In genomic region chr7:76071316-76072242, GRCh38 we compare ENCODE assay signal across 14 cellular contexts. TPM values are rescaled to one million over a fixed set of nuclear protein-coding genes. Genes with fewer than 3 reads are reported as not detected.
DNase-seq lines count a peak whose midpoint lies in the region; TF ChIP-seq lines count a peak whose summit lies in the region.
"Had no signal": no experiment of that assay in that cellular context is flagged by ENCODE, and none has a peak within 500 bp of the region (broad histone marks: within the 10 kb centered on the region; RNA-seq: fewer than 3 reads in every experiment).

No MANE protein-coding gene starts in this region.

- H3K36me3 ChIP-seq in mesodermal cell (ENCODE audit: control insufficient read depth, insufficient read depth, low read length) (peaks cover 10% of the 10 kb centered on the region), stomach smooth muscle (ENCODE audit: control insufficient read depth in 2 of 2, insufficient read depth in 2 of 2, low read length in 2 of 2) (peaks cover 7 to 11% of the 10 kb centered on the region in 2 donors)

- WGBS in mesodermal cell (ENCODE audit: insufficient coverage in 2 of 2), 2 experiments: 88 to 89% methylated on average over 42 to 47 of the region's 47 CpGs
- WGBS in lower leg skin, 2 donors: 70 to 76% methylated on average over 44 to 47 of the region's 47 CpGs

- H3K9ac ChIP-seq in stomach smooth muscle (ENCODE audit: low read length in 2 of 2): peak overlapping the region; percentile 52 to 72

- H3K27ac ChIP-seq in mesodermal cell (ENCODE audit: low read depth, low read length, severe bottlenecking): peak overlapping the region; percentile 23
- H3K27ac ChIP-seq in stomach smooth muscle (ENCODE audit: low read length): peak overlapping the region; percentile 90

- no peak overlapping the region for H3K4me3 ChIP-seq in fibroblast of pulmonary artery (replicated peaks; ENCODE audit: low read depth, low read length)
- no peak overlapping the region for H3K4me3 ChIP-seq in mesodermal cell (ENCODE audit: extremely low read depth, insufficient read depth, low read length, poor library complexity, severe bottlenecking)
- H3K4me3 ChIP-seq in stomach smooth muscle (ENCODE audit: low read length in 2 of 2): no peak overlapping the region
- H3K4me3 ChIP-seq in lower leg skin (ENCODE audit: low read depth, poor library complexity, severe bottlenecking): no peak overlapping the region

- intact Hi-C loops in lower leg skin (cut with DNase I; ENCODE audit: low total_unique reads): no loop called here

- DNase-seq in SK-N-DZ (ENCODE audit: low spot score): peak; percentile 23
- peak; percentile 34 for DNase-seq in fibroblast of pulmonary artery (ENCODE audit: low read depth)
- no peak for DNase-seq in lower leg skin (ENCODE audit: low spot score in 2 of 2)
- DNase-seq in NOMO-1 treated with dmso at 0.1 percent for 144 hours (lab: John Stamatoyannopoulos, UW; ENCODE audit: unreplicated experiment): no peak
- DNase-seq in GF-D8 (lab: John Stamatoyannopoulos, UW): no peak
- DNase-seq: activated CD8-positive, alpha-beta memory T cell treated with anti-CD3 and anti-CD28 coated beads, Interleukin-2, amount 50 U/mL, for 48 hours; activated naive CD4-positive, alpha-beta T cell treated with anti-CD3 and anti-CD28 coated beads, Interleukin-2, amount 50 U/mL, for 16 hours; CD4-positive, CD25-positive, alpha-beta regulatory T cell; EL; hippocampal formation; mammary epithelial cell; SW 1271 had no signal

- TF ChIP-seq CTCF in fibroblast of pulmonary artery (IDR thresholded peaks at IDR 0.05; ENCODE audit: low read length, missing control alignments) (no peak), lower leg skin (IDR thresholded peaks at IDR 0.05) (no peak)

- no peaks in the 10 kb centered on the region for H3K9me3 ChIP-seq in mesodermal cell (ENCODE audit: control insufficient read depth, low read length)
- no peaks in the 10 kb centered on the region for H3K9me3 ChIP-seq in stomach smooth muscle (ENCODE audit: control insufficient read depth in 2 of 2, low read length in 2 of 2)

- no peaks in the 10 kb centered on the region for H3K27me3 ChIP-seq in stomach smooth muscle (ENCODE audit: control insufficient read depth in 1 of 2, insufficient read depth in 2 of 2, low read length in 2 of 2)

- TF ChIP-seq POLR2A in lower leg skin (IDR thresholded peaks at IDR 0.05): no peak

- H3K4me1 ChIP-seq in mesodermal cell (ENCODE audit: control insufficient read depth, insufficient read depth, low read length, poor library complexity, severe bottlenecking) (no peaks in the 10 kb centered on the region), stomach smooth muscle (ENCODE audit: control insufficient read depth, insufficient read depth, low read length) (peaks cover 26% of the 10 kb centered on the region)

RNA-seq across cellular contexts. Expression of gene MDH2, which starts 23.7 kb away (rescaled TPM):
- 87.2 and 104 TPM in 2 replicates for polyA plus RNA-seq in SK-N-DZ (2014; cell fraction: cytosol; rRNA removed)
- polyA plus RNA-seq in SK-N-DZ (2014; cell fraction: nucleus; rRNA removed): 57.5 and 74.9 TPM in 2 replicates
- polyA plus RNA-seq in mesodermal cell (2013, experiment 1 of 2): 190 TPM
- 146 TPM for polyA plus RNA-seq in mesodermal cell (2013, experiment 2 of 2)
- total RNA-seq in lower leg skin: 100 to 1,000 TPM in 3 of 4 donors, 10 to 100 TPM in 1; 89.3 to 121 (median 110) TPM

RNA-seq across cellular contexts. Expression of gene STYXL1, which starts 23.8 kb away (rescaled TPM):
- polyA plus RNA-seq in SK-N-DZ (2014; cell fraction: cytosol; rRNA removed): 51.9 and 55.1 TPM in 2 replicates
- polyA plus RNA-seq in SK-N-DZ (2014; cell fraction: nucleus; rRNA removed): 29.8 and 30.9 TPM in 2 replicates
- 55.1 TPM for polyA plus RNA-seq in mesodermal cell (2013, experiment 1 of 2)
- polyA plus RNA-seq in mesodermal cell (2013, experiment 2 of 2): 49.5 TPM
- total RNA-seq in lower leg skin: 10 to 100 TPM; 33.4 to 63.9 (median 42.2) TPM

Comparison
In these comparisons a context has a peak if more than half of its experiments do, and no peak if none do; other contexts are left out.
1. DNase-seq: peak in SK-N-DZ (single experiment) and fibroblast of pulmonary artery (single experiment); none in lower leg skin (0 of 2), NOMO-1 treated with dmso at 0.1 percent for 144 hours (single experiment) and GF-D8 (single experiment).